ENCODE assay signal across 12 cellular contexts in genomic region chr10:52755297-52756062, GRCh38. TPM values are rescaled to one million over a fixed set of nuclear protein-coding genes. Genes with fewer than 3 reads are reported as not detected.
DNase-seq lines count a peak whose midpoint lies in the region; ATAC-seq and TF ChIP-seq lines count a peak whose summit lies in the region.
"Had no signal": no experiment of that assay in that cellular context is flagged by ENCODE, and none has a peak within 500 bp of the region (broad histone marks: within the 10 kb centered on the region; RNA-seq: fewer than 3 reads in every experiment).

No MANE protein-coding gene starts in this region.

- POLR2A ChIA-PET in PC-9 (lab: Charles Lee; ENCODE audit: unreplicated experiment): no interaction called here

- H3K4me1 ChIP-seq in right cardiac atrium (ENCODE audit: control insufficient read depth, insufficient read depth, low read length): no peaks in the 10 kb centered on the region
- H3K4me1 ChIP-seq in thymus (ENCODE audit: control insufficient read depth, insufficient read depth, low read length): peaks cover 13% of the 10 kb centered on the region
- H3K4me1 ChIP-seq in PC-9 (replicated peaks; ENCODE audit: insufficient read depth): no peaks in the 10 kb centered on the region
- H3K4me1 ChIP-seq: A549 had no signal

- no peaks in the 10 kb centered on the region for H3K79me2 ChIP-seq in PC-9 (ENCODE audit: low read depth)

- H3K27ac ChIP-seq in right cardiac atrium (ENCODE audit: low read length): no peak overlapping the region
- peak overlapping the region; percentile 9 for H3K27ac ChIP-seq in thymus (ENCODE audit: low read depth)
- H3K27ac ChIP-seq in PC-9: no peak overlapping the region
- H3K27ac ChIP-seq: A549 had no signal

- no peaks in the 10 kb centered on the region for H4K20me1 ChIP-seq in PC-9 (ENCODE audit: insufficient read depth)

- DNase-seq in Right ventricle myocardium inferior (ENCODE audit: missing footprints): no peak
- no peak for DNase-seq in right cardiac atrium
- peak; percentile 60 for DNase-seq in RPMI7951 (ENCODE audit: low read depth)
- peak; percentile 60 for DNase-seq in globus pallidus (ENCODE audit: low spot score)
- DNase-seq in NCI-H1417 treated with DMSO at 0.1 percent for 48 hours (lab: John Stamatoyannopoulos, UW): no peak
- no peak for DNase-seq in PC-9
- DNase-seq: NCI-H146; stimulated activated naive CD4-positive, alpha-beta T cell treated with Interleukin-2 at 50 U/mL for 16 hours; T-helper 2 cell had no signal

- H3K9me3 ChIP-seq in right cardiac atrium (ENCODE audit: control insufficient read depth, low read length): no peaks in the 10 kb centered on the region
- H3K9me3 ChIP-seq in thymus (ENCODE audit: control insufficient read depth): no peaks in the 10 kb centered on the region
- H3K9me3 ChIP-seq in PC-9 (ENCODE audit: insufficient read depth, low read depth): no peaks in the 10 kb centered on the region
- H3K9me3 ChIP-seq: A549 had no signal

- BruUV-seq in PC-9 (replicated peaks; lab: Mats Ljungman, UMichigan): no TSS peak

- intact Hi-C loops in Right ventricle myocardium inferior (cut with DNase I): no loop called here
- intact Hi-C loops in right cardiac atrium (cut with DNase I): no loop called here
- intact Hi-C loops in PC-9 (cut with micrococcal nuclease; ENCODE audit: unreplicated experiment): no loop called here

- no peaks in the 10 kb centered on the region for H3K9me2 ChIP-seq in PC-9 (ENCODE audit: insufficient read depth)

- no peak overlapping the region for H3K4me2 ChIP-seq in PC-9
- H3K4me2 ChIP-seq: A549 had no signal

- ATAC-seq in Right ventricle myocardium inferior: peak; percentile 37
- ATAC-seq in right cardiac atrium: no peak
- ATAC-seq in GM19455 (IDR thresholded peaks at IDR 0.05; ENCODE audit: unreplicated experiment): no peak

- 81% methylated on average over 5 of the region's 5 CpGs for WGBS in right cardiac atrium
- WGBS in thymus: 26% methylated on average over 5 of the region's 5 CpGs

- no peak overlapping the region for H2AFZ ChIP-seq in PC-9

- H3K36me3 ChIP-seq in thymus (ENCODE audit: control insufficient read depth, insufficient read depth) (no peaks in the 10 kb centered on the region), PC-9 (ENCODE audit: low read depth) (no peaks in the 10 kb centered on the region)

- no peaks in the 10 kb centered on the region for H3F3A ChIP-seq in PC-9 (ENCODE audit: insufficient read depth, low read depth)

- CTCF ChIA-PET in PC-9 (lab: Charles Lee): no interaction called here

- H3K4me3 ChIP-seq in right cardiac atrium (ENCODE audit: low read length) (no peak overlapping the region), thymus (ENCODE audit: low read length) (no peak overlapping the region), PC-9 (no peak overlapping the region)
- H3K4me3 ChIP-seq: A549 had no signal

- TF ChIP-seq CTCF in PC-9 (conservative IDR thresholded peaks at IDR 0.05): no peak

- no peaks in the 10 kb centered on the region for H3K27me3 ChIP-seq in right cardiac atrium (ENCODE audit: control insufficient read depth, insufficient read depth)
- no peaks in the 10 kb centered on the region for H3K27me3 ChIP-seq in thymus (ENCODE audit: control insufficient read depth, insufficient read depth)
- no peaks in the 10 kb centered on the region for H3K27me3 ChIP-seq in PC-9 (ENCODE audit: insufficient read depth, low read depth)

RNA-seq across cellular contexts. Expression of gene MBL2, which starts 17.1 kb away (rescaled TPM):
- total RNA-seq in Right ventricle myocardium inferior (not detected), right cardiac atrium (not detected), PC-9 (2021) (not detected in 2 replicates)
- polyA plus RNA-seq in right cardiac atrium (not detected), thymus (0.09 TPM)
- total RNA-seq in RPMI7951 (2014; rRNA removed; shearing (Covaris generic)): not detected in 2 replicates
- polyA plus RNA-seq: A549 had no signal

Comparison
In these comparisons a context has a peak if more than half of its experiments do, and no peak if none do; other contexts are left out.
1. DNase-seq: peak in RPMI7951 (single experiment) and globus pallidus (single experiment); none in Right ventricle myocardium inferior (single experiment), right cardiac atrium (0 of 3), NCI-H1417 treated with DMSO at 0.1 percent for 48 hours (single experiment) and PC-9 (0 of 2).